Comparison of ENCODE assay signal across 6 cellular contexts in genomic region chr22:38699784-38700183, GRCh38. TPM values are rescaled to one million over a fixed set of nuclear protein-coding genes. Genes with fewer than 3 reads are reported as not detected.
DNase-seq lines count a peak whose midpoint lies in the region; ATAC-seq and TF ChIP-seq lines count a peak whose summit lies in the region.

No MANE protein-coding gene starts in this region.

- 12% methylated on average over 3 of the region's 6 CpGs for WGBS in SK-N-SH (ENCODE audit: low lambda C conversion rate)
- 3 to 6% methylated on average over 6 of the region's 6 CpGs for WGBS in aorta, 2 donors

- peaks cover 55% of the 10 kb centered on the region for H3K4me1 Mint-ChIP-seq in CD14-positive monocyte
- peaks cover 52 to 62% of the 10 kb centered on the region in 2 donors for H3K4me1 Mint-ChIP-seq in immature natural killer cell

- H3K4me3 ChIP-seq in SK-N-SH (ENCODE audit: low read depth in 2 of 2, low read length in 1 of 2), result peak overlapping the region; percentile 65 to 70
- peak overlapping the region; percentile 36 to 73 for H3K4me3 ChIP-seq in aorta (ENCODE audit: low read length in 2 of 2)

- H3K4me3 Mint-ChIP-seq in CD14-positive monocyte (peak overlapping the region; percentile 89 to 91), immature natural killer cell (peak overlapping the region; percentile 85 to 94 (median 93))

- H3K27ac ChIP-seq in SK-N-SH (ENCODE audit: low read depth in 2 of 2, low read length in 1 of 2) (peak overlapping the region in 1 of 2 experiments; percentile 75; a peak in 2 of 4 replicates), aorta (ENCODE audit: low read depth in 1 of 2, low read length in 2 of 2) (peak overlapping the region; percentile 8 to 78)

- DNase-seq in CD14-positive monocyte (ENCODE audit: low spot score), result no peak
- DNase-seq in SK-N-SH, result no peak
- DNase-seq in immature natural killer cell, result no peak
- DNase-seq in aorta, result no peak
- DNase-seq in NCI-H1105 treated with DMSO at 0.1 percent for 48 hours (lab: John Stamatoyannopoulos, UW), result no peak
- no peak for DNase-seq in NCI-H526 treated with DMSO at 0.1 percent for 48 hours (lab: John Stamatoyannopoulos, UW)

- TF ChIP-seq CTCF in CD14-positive monocyte (IDR thresholded peaks at IDR 0.05) (no peak), SK-N-SH (IDR thresholded peaks at IDR 0.05) (no peak)

- H3K27me3 Mint-ChIP-seq in CD14-positive monocyte (ENCODE audit: low read depth in 3 of 3) (peaks cover 6 to 13% (median 6%) of the 10 kb centered on the region in 3 donors), immature natural killer cell (ENCODE audit: low read depth in 3 of 3) (peaks cover 13 to 34% (median 31%) of the 10 kb centered on the region in 3 donors)

- H3K4me2 ChIP-seq in SK-N-SH, result peak overlapping the region; percentile 85

- TF ChIP-seq EP300 in SK-N-SH (IDR thresholded peaks at IDR 0.05; ENCODE audit: borderline replicate concordance in 1 of 2, low read depth in 1 of 2, low read length in 1 of 2), result no peak

- H3K36me3 ChIP-seq in SK-N-SH (replicated peaks in 1 of 2; ENCODE audit: control insufficient read depth in 1 of 2, insufficient read depth in 2 of 2, low read length in 1 of 2) (no peaks in the 10 kb centered on the region), aorta (ENCODE audit: control insufficient read depth in 1 of 2, insufficient read depth in 2 of 2, low read length in 1 of 2) (no peaks in the 10 kb centered on the region)

- ATAC-seq in aorta (ENCODE audit: low FRiP score), result no peak

- no peak overlapping the region for H2AFZ ChIP-seq in SK-N-SH (ENCODE audit: low read depth)

- H3K79me2 ChIP-seq in SK-N-SH (ENCODE audit: insufficient read depth), result peaks cover 57% of the 10 kb centered on the region

- H3K27ac Mint-ChIP-seq in CD14-positive monocyte (peak overlapping the region; percentile 90 to 97 (median 96)), immature natural killer cell (peak overlapping the region; percentile 93 to 100 (median 98))

- H3K27me3 ChIP-seq in SK-N-SH (ENCODE audit: insufficient read depth) (no peaks in the 10 kb centered on the region), aorta (ENCODE audit: control insufficient read depth in 1 of 2, insufficient read depth in 2 of 2, low read length in 1 of 2) (no peaks in the 10 kb centered on the region)

- H3K36me3 Mint-ChIP-seq in CD14-positive monocyte (peaks cover 0 to 14% of the 10 kb centered on the region in 2 donors), immature natural killer cell (peaks cover 0 to 10% (median 0%) of the 10 kb centered on the region in 3 donors)

- CTCF ChIA-PET in SK-N-SH (lab: Yijun Ruan, JAX), result interaction anchor here (0.6 to 3.0 kb wide), 3 partner anchors 18 to 47 kb away, joined by 4 to 13 read pairs (median 4); partner anchors contain the start of gene TOMM22

- peak overlapping the region; percentile 95 for H3K9ac ChIP-seq in SK-N-SH

- no peaks in the 10 kb centered on the region for H3K9me3 Mint-ChIP-seq in CD14-positive monocyte
- no peaks in the 10 kb centered on the region for H3K9me3 Mint-ChIP-seq in immature natural killer cell

- H3F3A ChIP-seq in SK-N-SH (replicated peaks; ENCODE audit: insufficient read depth), result peaks cover 29% of the 10 kb centered on the region

- no peaks in the 10 kb centered on the region for H4K20me1 ChIP-seq in SK-N-SH (ENCODE audit: insufficient read depth)

- intact Hi-C loops in CD14-positive monocyte (cut with micrococcal nuclease), result loop anchor here in 1 of 2 donors (2.0 kb wide), 1 partner anchor 19 kb away; the partner anchor contains the start of gene TOMM22
- intact Hi-C loops in aorta (cut with DNase I), result no loop called here

- H3K9me3 ChIP-seq in SK-N-SH (no peaks in the 10 kb centered on the region), aorta (ENCODE audit: control insufficient read depth, low read length) (no peaks in the 10 kb centered on the region)

- no peaks in the 10 kb centered on the region for H3K9me2 ChIP-seq in SK-N-SH

- no peak for TF ChIP-seq RAD21 in SK-N-SH (IDR thresholded peaks at IDR 0.05; ENCODE audit: low read length)

- POLR2A ChIA-PET in SK-N-SH (lab: Yijun Ruan, JAX), result interaction anchor here (2.3 kb wide), 1 partner anchor 18 kb away, joined by 8 read pairs; the partner anchor contains the start of gene TOMM22

- H3K4me1 ChIP-seq in SK-N-SH (ENCODE audit: control insufficient read depth in 1 of 2, insufficient read depth in 2 of 2, low read depth in 1 of 2, low read length in 1 of 2), result peaks cover 9 to 20% of the 10 kb centered on the region in 2 experiments; a peak in 2 of 4 replicates
- peaks cover 2 to 17% of the 10 kb centered on the region in 2 donors for H3K4me1 ChIP-seq in aorta (ENCODE audit: control insufficient read depth in 1 of 2, insufficient read depth in 2 of 2, low read length in 2 of 2)

TF ChIP-seq in SK-N-SH, 30 proteins besides CTCF, POLR2A, EP300 and RAD21:
- TF ChIP-seq JUND (IDR thresholded peaks at IDR 0.05), result no peak
- no peak for TF ChIP-seq TCF12 (IDR thresholded peaks at IDR 0.05)
- no peak for TF ChIP-seq GABPA (IDR thresholded peaks at IDR 0.05; ENCODE audit: low read depth)
- TF ChIP-seq MXI1 (IDR thresholded peaks at IDR 0.05; ENCODE audit: low read depth, low read length), result no peak
- TF ChIP-seq YY1 (IDR thresholded peaks at IDR 0.05; ENCODE audit: low read depth), result no peak
- TF ChIP-seq NRF1 (IDR thresholded peaks at IDR 0.05; ENCODE audit: low read depth, low read length), result no peak
- TF ChIP-seq NFIC (IDR thresholded peaks at IDR 0.05; ENCODE audit: borderline replicate concordance), result no peak
- no peak for TF ChIP-seq RFX5 (IDR thresholded peaks at IDR 0.05; ENCODE audit: low read length)
- TF ChIP-seq REST (IDR thresholded peaks at IDR 0.05; ENCODE audit: low read depth, low read length), result no peak
- no peak for TF ChIP-seq TAF1 (IDR thresholded peaks at IDR 0.05; ENCODE audit: borderline replicate concordance, low read depth, low read length)

RNA-seq across cellular contexts. Expression of gene JOSD1, which starts 1.0 kb away (rescaled TPM):
- polyA plus RNA-seq in CD14-positive monocyte (1 to 10 TPM; 7.1 to 7.2 TPM), SK-N-SH (2012; rRNA removed) (17.8 and 23.0 TPM in 2 replicates), immature natural killer cell (10 to 100 TPM; 10.6 to 17.9 (median 11.2) TPM), aorta (10 to 100 TPM; 19.7 to 30.0 TPM)
- 15.1 and 19.6 TPM in 2 replicates for polyA plus RNA-seq in SK-N-SH (2012; cell fraction: cytosol; rRNA removed)
- 30.5 and 40.6 TPM in 2 replicates for polyA plus RNA-seq in SK-N-SH (2012; cell fraction: nucleus; rRNA removed)
- total RNA-seq in aorta, result 10 to 100 TPM; 54.0 to 54.7 TPM

RNA-seq across cellular contexts. Expression of gene GTPBP1, which starts 6.0 kb away (rescaled TPM):
- 10 to 100 TPM in 1 of 2 donors, 1 to 10 TPM in 1; 6.7 to 12.7 TPM for polyA plus RNA-seq in CD14-positive monocyte
- polyA plus RNA-seq in SK-N-SH (2012; rRNA removed), result 11.9 and 15.2 TPM in 2 replicates
- 8.8 and 10.2 TPM in 2 replicates for polyA plus RNA-seq in SK-N-SH (2012; cell fraction: cytosol; rRNA removed)
- 33.8 and 37.1 TPM in 2 replicates for polyA plus RNA-seq in SK-N-SH (2012; cell fraction: nucleus; rRNA removed)
- 10 to 100 TPM; 13.0 to 35.5 (median 15.4) TPM for polyA plus RNA-seq in immature natural killer cell
- 10 to 100 TPM; 49.5 to 59.2 TPM for total RNA-seq in aorta
- polyA plus RNA-seq in aorta, result 10 to 100 TPM; 10.5 to 21.6 TPM

RNA-seq across cellular contexts. Expression of gene TOMM22, which starts 18.0 kb away (rescaled TPM):
- polyA plus RNA-seq in CD14-positive monocyte, result 10 to 100 TPM; 58.0 to 71.4 TPM
- polyA plus RNA-seq in SK-N-SH (2012; rRNA removed), result 33.1 and 33.6 TPM in 2 replicates
- 41.1 and 46.9 TPM in 2 replicates for polyA plus RNA-seq in SK-N-SH (2012; cell fraction: cytosol; rRNA removed)
- polyA plus RNA-seq in SK-N-SH (2012; cell fraction: nucleus; rRNA removed), result 6.2 and 10.6 TPM in 2 replicates
- polyA plus RNA-seq in immature natural killer cell, result 10 to 100 TPM; 56.0 to 94.4 (median 68.8) TPM
- total RNA-seq in aorta, result 10 to 100 TPM; 36.0 to 39.2 TPM
- polyA plus RNA-seq in aorta, result 10 to 100 TPM; 28.9 to 42.4 TPM

RNA-seq across cellular contexts. Expression of gene CBY1, which starts 43.3 kb away (rescaled TPM):
- polyA plus RNA-seq in CD14-positive monocyte (1 to 10 TPM; 1.1 to 1.7 TPM), SK-N-SH (2012; rRNA removed) (21.8 and 23.4 TPM in 2 replicates), immature natural killer cell (1 to 10 TPM; 1.0 to 5.1 (median 4.5) TPM), aorta (10 to 100 TPM; 64.6 to 66.5 TPM)
- 24.6 and 27.2 TPM in 2 replicates for polyA plus RNA-seq in SK-N-SH (2012; cell fraction: cytosol; rRNA removed)
- polyA plus RNA-seq in SK-N-SH (2012; cell fraction: nucleus; rRNA removed), result 14.2 and 14.9 TPM in 2 replicates
- total RNA-seq in aorta, result 10 to 100 TPM; 24.0 to 35.2 TPM

RNA-seq across cellular contexts. Expression of gene FAM227A, which starts 43.6 kb away (rescaled TPM):
- not detected for polyA plus RNA-seq in CD14-positive monocyte
- polyA plus RNA-seq in SK-N-SH (2012; rRNA removed), result 1.2 and 1.9 TPM in 2 replicates
- 0.45 and 0.54 TPM in 2 replicates for polyA plus RNA-seq in SK-N-SH (2012; cell fraction: cytosol; rRNA removed)
- 5.6 and 10.7 TPM in 2 replicates for polyA plus RNA-seq in SK-N-SH (2012; cell fraction: nucleus; rRNA removed)
- not detected for polyA plus RNA-seq in immature natural killer cell
- total RNA-seq in aorta, result 1 to 10 TPM in 1 of 2 donors, under 1 TPM in 1; 0.78 to 1.3 TPM
- under 1 TPM in 1 of 2 donors, not detected in 1; 0.56 TPM for polyA plus RNA-seq in aorta
